In genomic region chrX:23907496-23908218, GRCh38 we compare ENCODE assay signal across 9 cellular contexts. TPM values are rescaled to one million over a fixed set of nuclear protein-coding genes. Genes with fewer than 3 reads are reported as not detected.
A peak's percentile ranks its signal among the peaks of the same experiment; 100 is the strongest.
DNase-seq lines count a peak whose midpoint lies in the region; ATAC-seq and TF ChIP-seq lines count a peak whose summit lies in the region.
"Had no signal": no experiment of that assay in that cellular context is flagged by ENCODE, and none has a peak within 500 bp of the region (broad histone marks: within the 10 kb centered on the region; RNA-seq: fewer than 3 reads in every experiment).

TSS of gene APOO (minus strand) at chrX:23907938. CDS start at chrX:23907702, 236 bp downstream.
TSS of gene CXorf58 (plus strand) at chrX:23908006. CDS start at chrX:23910303, 2,297 bp downstream.

- 23% methylated on average over 41 of the region's 81 CpGs for WGBS in right lobe of liver (ENCODE audit: insufficient coverage, low coverage, low lambda C conversion rate, missing lambda C conversion rate)

- no peaks in the 10 kb centered on the region for H3K27me3 ChIP-seq in right lobe of liver

- peak within 1 kb of the TSS; percentile 58 to 62 (median 59) for H3K4me3 ChIP-seq in right lobe of liver

- peaks cover 0 to 5% (median 0%) of the 10 kb centered on the region in 7 donors for H3K9me3 Mint-ChIP-seq in CD14-positive monocyte

- intact Hi-C loops in CD14-positive monocyte (cut with micrococcal nuclease): loop anchor here (2.0 to 10.0 kb wide), 7 partner anchors 63 to 245 kb away; partner anchors contain the start of genes EIF2S3 (in 1 of the 2) and KLHL15 (in 1 of the 2)
- intact Hi-C loops in right lobe of liver (cut with DNase I): loop anchor here in 1 of 2 donors (10.0 kb wide), 1 partner anchor 213 kb away; no protein-coding TSS in a partner anchor

- peak within 1 kb of the TSS; percentile 77 to 83 for H3K4me3 Mint-ChIP-seq in CD14-positive monocyte

- DNase-seq in CD14-positive monocyte (ENCODE audit: low spot score): peak; percentile 84
- DNase-seq in NCI-H526 treated with DMSO at 0.1 percent for 48 hours (lab: John Stamatoyannopoulos, UW): peak; percentile 99
- peak; percentile 88 for DNase-seq in activated CD4-positive, alpha-beta T cell treated with anti-CD3 and anti-CD28 coated beads, Interleukin-2, amount 50 U/mL, for 1 hour
- peak; percentile 81 for DNase-seq in dedifferentiated amniotic fluid mesenchymal stem cell (ENCODE audit: extremely low spot score)
- peak; percentile 92 to 95 (median 93) for DNase-seq in right lobe of liver
- DNase-seq in stimulated activated CD4-positive, alpha-beta T cell treated with anti-CD3 and anti-CD28 coated beads, Interleukin-4, amount 100 ng/mL, for 48 hours (ENCODE audit: low read depth in 2 of 2): peak; percentile 78 to 83

- no peak for TF ChIP-seq POLR2A in right lobe of liver (IDR thresholded peaks at IDR 0.05)

- H3K4me1 Mint-ChIP-seq in CD14-positive monocyte: peaks cover 25% of the 10 kb centered on the region

- H3K36me3 Mint-ChIP-seq in CD14-positive monocyte: no peaks in the 10 kb centered on the region

- ATAC-seq in GM19351 (IDR thresholded peaks at IDR 0.05; ENCODE audit: unreplicated experiment) (peak; percentile 81), HG03520 (IDR thresholded peaks at IDR 0.05; ENCODE audit: unreplicated experiment) (peak; percentile 89), right lobe of liver (peak; percentile 97 to 98 (median 97))

- H3K9me3 ChIP-seq in right lobe of liver: no peaks in the 10 kb centered on the region

- no peaks in the 10 kb centered on the region for H3K36me3 ChIP-seq in right lobe of liver

- H3K27ac Mint-ChIP-seq in CD14-positive monocyte: peak within 1 kb of the TSS; percentile 81 to 94 (median 91)

- peak within 1 kb of the TSS; percentile 26 to 84 (median 65) for H3K27ac ChIP-seq in right lobe of liver

- TF ChIP-seq CTCF in CD14-positive monocyte (IDR thresholded peaks at IDR 0.05) (peak; percentile 73), right lobe of liver (IDR thresholded peaks at IDR 0.05) (peak; percentile 66 to 84 (median 74))

- H3K27me3 Mint-ChIP-seq in CD14-positive monocyte (ENCODE audit: low read depth in 3 of 3): peaks cover 0 to 27% (median 0%) of the 10 kb centered on the region in 3 donors

- no peaks in the 10 kb centered on the region for H3K4me1 ChIP-seq in right lobe of liver

RNA-seq across cellular contexts. Expression of gene APOO, which starts in this region (rescaled TPM):
- polyA plus RNA-seq in CD14-positive monocyte: 1 to 10 TPM; 4.6 to 8.3 TPM
- 10 to 100 TPM in 5 of 6 experiments, 1 to 10 TPM in 1; 9.8 to 17.3 (median 12.2) TPM for total RNA-seq in right lobe of liver

RNA-seq across cellular contexts. Expression of gene CXorf58, which starts in this region (rescaled TPM):
- polyA plus RNA-seq in CD14-positive monocyte: not detected
- not detected for total RNA-seq in right lobe of liver
- total RNA-seq: subcutaneous adipose tissue had no signal

Comparison
In these comparisons a context has a peak if more than half of its experiments do, and no peak if none do; other contexts are left out.
1. Peak in every context shown above with its lines: DNase-seq, ATAC-seq, H3K4me3 ChIP-seq and H3K27ac ChIP-seq.